ENCODE assay signal across 7 cellular contexts in genomic region chr18:31837879-31838278, GRCh38.
"Had no signal": no experiment of that assay in that cellular context is flagged by ENCODE, and none has a peak within 500 bp of the region (broad histone marks: within the 10 kb centered on the region; RNA-seq: fewer than 3 reads in every experiment).

No MANE protein-coding gene starts in this region.

- H3K4me3 Mint-ChIP-seq: IgD-negative memory B cell had no signal

- H3K27ac ChIP-seq: HL-60 had no signal

- H3K9me3 Mint-ChIP-seq: IgD-negative memory B cell had no signal

- FAIRE-seq: HepG2, HTR-8/SVneo had no signal

- DNase-seq: IMR-90, KBM-7, KG1 had no signal

- H3K27me3 Mint-ChIP-seq: IgD-negative memory B cell had no signal

- ATAC-seq: HepG2 had no signal
